In genomic region chr17:50195196-50195865, GRCh38 we compare ENCODE assay signal across 12 cellular contexts. TPM values are rescaled to one million over a fixed set of nuclear protein-coding genes. Genes with fewer than 3 reads are reported as not detected.
DNase-seq lines count a peak whose midpoint lies in the region; ATAC-seq, FAIRE-seq and TF ChIP-seq lines count a peak whose summit lies in the region.
"Had no signal": no experiment of that assay in that cellular context is flagged by ENCODE, and none has a peak within 500 bp of the region (broad histone marks: within the 10 kb centered on the region; RNA-seq: fewer than 3 reads in every experiment).

No MANE protein-coding gene starts in this region.

- H3K4me1 ChIP-seq in GM23338 (ENCODE audit: insufficient read depth) (no peaks in the 10 kb centered on the region), astrocyte (ENCODE audit: insufficient read depth, low read length) (peaks cover 71% of the 10 kb centered on the region), stomach smooth muscle (ENCODE audit: control insufficient read depth, insufficient read depth, low read length) (peaks cover 65% of the 10 kb centered on the region)

- no peaks in the 10 kb centered on the region for H3K36me3 ChIP-seq in GM23338 (ENCODE audit: insufficient read depth)
- H3K36me3 ChIP-seq in astrocyte (ENCODE audit: insufficient read depth, low read length) = peaks cover 78% of the 10 kb centered on the region
- peaks cover 76 to 86% of the 10 kb centered on the region in 2 donors for H3K36me3 ChIP-seq in stomach smooth muscle (ENCODE audit: control insufficient read depth in 2 of 2, insufficient read depth in 2 of 2, low read length in 2 of 2)
- H3K36me3 ChIP-seq in MG63 = peaks cover 95% of the 10 kb centered on the region

- H3K9me2 ChIP-seq in GM23338 (ENCODE audit: insufficient read depth) = no peaks in the 10 kb centered on the region

- FAIRE-seq in astrocyte (lab: Jason Lieb, UNC) = no peak

- peaks cover 17% of the 10 kb centered on the region; the same call in 2 of the 3 replicates for H3K36me3 Mint-ChIP-seq in GM23338 (ENCODE audit: low read depth)
- peaks cover 52% of the 10 kb centered on the region for H3K36me3 Mint-ChIP-seq in astrocyte (ENCODE audit: low read depth, unreplicated experiment)
- H3K36me3 Mint-ChIP-seq in activated T-helper 2 cell treated with anti-CD3 and anti-CD28 coated beads, Interferon-gamma antibody, Interleukin-2, Interleukin-4, amounts not matched to agents 10 μg/mL and 5 μg/mL and 100 μg/mL, durations not matched to agents 14 hours and 24 hours and 36 hours (ENCODE audit: low read depth) = no peaks in the 10 kb centered on the region
- H3K36me3 Mint-ChIP-seq: naive thymus-derived CD4-positive, alpha-beta T cell had no signal

- DNase-seq in GM23338 (ENCODE audit: low spot score) (no peak), astrocyte (ENCODE audit: low read depth) (peak; percentile 56), iris pigment epithelial cell (ENCODE audit: low read depth) (peak; percentile 49), NCI-H2081 (lab: John Stamatoyannopoulos, UW) (no peak), MG63 (no peak)
- DNase-seq in activated T-helper 2 cell treated with anti-CD3 and anti-CD28 coated beads, Interferon-gamma antibody, Interleukin-2, Interleukin-4, amounts not matched to agents 10 μg/mL and 5 μg/mL and 100 μg/mL, durations not matched to agents 14 hours and 24 hours and 36 hours (ENCODE audit: low spot score) = no peak
- DNase-seq: DMS79 treated with DMSO at 0.1 percent for 48 hours; effector CD4-positive, alpha-beta T cell; KBM-7; naive thymus-derived CD4-positive, alpha-beta T cell; stimulated activated CD4-positive, alpha-beta T cell treated with anti-CD3 and anti-CD28 coated beads, Interleukin-1b, Interleukin-23, amount 100 ng/mL, for 48 hours had no signal

- H3K9me3 Mint-ChIP-seq in GM23338 (no peaks in the 10 kb centered on the region), astrocyte (ENCODE audit: unreplicated experiment) (peaks cover 2% of the 10 kb centered on the region)
- H3K9me3 Mint-ChIP-seq in activated T-helper 2 cell treated with anti-CD3 and anti-CD28 coated beads, Interferon-gamma antibody, Interleukin-2, Interleukin-4, amounts not matched to agents 10 μg/mL and 5 μg/mL and 100 μg/mL, durations not matched to agents 14 hours and 24 hours and 36 hours = no peaks in the 10 kb centered on the region

- TF ChIP-seq CTCF in GM23338 (conservative IDR thresholded peaks at IDR 0.05; ENCODE audit: low read depth in 2 of 2) (peak; percentile 8 to 27; a peak in 2 of 4 replicates), astrocyte (IDR thresholded peaks at IDR 0.05; ENCODE audit: insufficient read depth, low read depth, low read length) (peak; percentile 24)

- ATAC-seq in GM23338 = no peak
- ATAC-seq: naive thymus-derived CD4-positive, alpha-beta T cell had no signal

- H3K27ac ChIP-seq in GM23338 (ENCODE audit: low read depth) (no peak overlapping the region), astrocyte (ENCODE audit: low read depth, low read length) (peak overlapping the region; percentile 98), stomach smooth muscle (ENCODE audit: low read length) (peak overlapping the region; percentile 98)

- H3K9me3 ChIP-seq in astrocyte (ENCODE audit: insufficient read depth, low read depth, low read length) = no peaks in the 10 kb centered on the region
- H3K9me3 ChIP-seq in stomach smooth muscle (ENCODE audit: control insufficient read depth in 2 of 2, low read length in 2 of 2) = no peaks in the 10 kb centered on the region
- no peaks in the 10 kb centered on the region for H3K9me3 ChIP-seq in MG63

- peaks cover 8% of the 10 kb centered on the region; the same call in 2 of the 3 replicates for H3K4me1 Mint-ChIP-seq in GM23338
- peaks cover 55% of the 10 kb centered on the region for H3K4me1 Mint-ChIP-seq in astrocyte (ENCODE audit: low read depth, unreplicated experiment)
- peaks cover 12% of the 10 kb centered on the region for H3K4me1 Mint-ChIP-seq in activated T-helper 2 cell treated with anti-CD3 and anti-CD28 coated beads, Interferon-gamma antibody, Interleukin-2, Interleukin-4, amounts not matched to agents 10 μg/mL and 5 μg/mL and 100 μg/mL, durations not matched to agents 14 hours and 24 hours and 36 hours (ENCODE audit: low read depth)

- H3K27ac Mint-ChIP-seq in GM23338 (no peak overlapping the region), astrocyte (ENCODE audit: unreplicated experiment) (peak overlapping the region; percentile 98)
- no peak overlapping the region for H3K27ac Mint-ChIP-seq in activated T-helper 2 cell treated with anti-CD3 and anti-CD28 coated beads, Interferon-gamma antibody, Interleukin-2, Interleukin-4, amounts not matched to agents 10 μg/mL and 5 μg/mL and 100 μg/mL, durations not matched to agents 14 hours and 24 hours and 36 hours
- H3K27ac Mint-ChIP-seq: naive thymus-derived CD4-positive, alpha-beta T cell had no signal

- no peaks in the 10 kb centered on the region for H3F3A ChIP-seq in GM23338 (replicated peaks; ENCODE audit: low read depth)

- H3K27me3 ChIP-seq in GM23338 (ENCODE audit: insufficient read depth) = no peaks in the 10 kb centered on the region
- H3K27me3 ChIP-seq in astrocyte (ENCODE audit: insufficient read depth, low read length) = no peaks in the 10 kb centered on the region
- no peaks in the 10 kb centered on the region for H3K27me3 ChIP-seq in stomach smooth muscle (ENCODE audit: control insufficient read depth in 1 of 2, insufficient read depth in 2 of 2, low read length in 2 of 2)
- H3K27me3 ChIP-seq in MG63 = no peaks in the 10 kb centered on the region

- H3K4me2 ChIP-seq in GM23338 (no peak overlapping the region), astrocyte (ENCODE audit: low read length) (peak overlapping the region; percentile 89)

- no peaks in the 10 kb centered on the region for H4K20me1 ChIP-seq in GM23338 (replicated peaks; ENCODE audit: insufficient read depth)
- H4K20me1 ChIP-seq in astrocyte (ENCODE audit: insufficient read depth, low read length) = peaks cover 99% of the 10 kb centered on the region

- no peaks in the 10 kb centered on the region for H3K79me2 ChIP-seq in GM23338 (replicated peaks; ENCODE audit: insufficient read depth)
- H3K79me2 ChIP-seq in astrocyte (ENCODE audit: insufficient read depth, low read length) = peaks cover 94% of the 10 kb centered on the region

- H3K4me3 Mint-ChIP-seq in GM23338 (no peak overlapping the region), astrocyte (ENCODE audit: unreplicated experiment) (peak overlapping the region; percentile 93)
- no peak overlapping the region for H3K4me3 Mint-ChIP-seq in activated T-helper 2 cell treated with anti-CD3 and anti-CD28 coated beads, Interferon-gamma antibody, Interleukin-2, Interleukin-4, amounts not matched to agents 10 μg/mL and 5 μg/mL and 100 μg/mL, durations not matched to agents 14 hours and 24 hours and 36 hours (ENCODE audit: low read depth)
- H3K4me3 Mint-ChIP-seq: naive thymus-derived CD4-positive, alpha-beta T cell had no signal

- H3K27me3 Mint-ChIP-seq in GM23338 (ENCODE audit: insufficient read depth, low read depth, poor library complexity) (peaks cover 4% of the 10 kb centered on the region), astrocyte (ENCODE audit: low read depth, unreplicated experiment) (no peaks in the 10 kb centered on the region)
- H3K27me3 Mint-ChIP-seq in activated T-helper 2 cell treated with anti-CD3 and anti-CD28 coated beads, Interferon-gamma antibody, Interleukin-2, Interleukin-4, amounts not matched to agents 10 μg/mL and 5 μg/mL and 100 μg/mL, durations not matched to agents 14 hours and 24 hours and 36 hours (ENCODE audit: low read depth) = peaks cover 6% of the 10 kb centered on the region

- peak overlapping the region; percentile 100 for H3K9ac ChIP-seq in astrocyte (ENCODE audit: low read length)
- H3K9ac ChIP-seq in stomach smooth muscle (ENCODE audit: low read length in 2 of 2) = no peak overlapping the region

- intact Hi-C loops in activated T-helper 2 cell treated with anti-CD3 and anti-CD28 coated beads, Interferon-gamma antibody, Interleukin-2, Interleukin-4, amounts not matched to agents 10 μg/mL and 5 μg/mL and 100 μg/mL, durations not matched to agents 14 hours and 24 hours and 36 hours (cut with micrococcal nuclease) = no loop called here

- H3K4me3 ChIP-seq in GM23338 (no peak overlapping the region), astrocyte (ENCODE audit: insufficient read depth, low read depth, low read length) (peak overlapping the region; percentile 17), stomach smooth muscle (ENCODE audit: low read length in 2 of 2) (no peak overlapping the region), MG63 (no peak overlapping the region)

- no peak overlapping the region for H2AFZ ChIP-seq in GM23338
- no peak overlapping the region for H2AFZ ChIP-seq in astrocyte (ENCODE audit: low read depth, low read length)

TF ChIP-seq in GM23338, 12 proteins besides CTCF, POLR2A, EP300 and RAD21 (continues in another document):
- no peak for TF ChIP-seq NANOG (IDR thresholded peaks at IDR 0.05; ENCODE audit: borderline replicate concordance)

RNA-seq across cellular contexts. Expression of gene COL1A1, which starts 6.1 kb away (rescaled TPM):
- total RNA-seq in GM23338 (2014; rRNA removed; shearing (Covaris generic)) = 27.9 and 34.3 TPM in 2 replicates
- polyA plus RNA-seq in GM23338 (2016; fragmentation: Nextera tagmentation; extraction: Ambion mirVana) = 21.2 and 22.4 TPM in 2 replicates
- 12,796 and 18,656 TPM in 2 replicates for total RNA-seq in astrocyte
- 13.9 and 15.5 TPM in 2 replicates for total RNA-seq in activated T-helper 2 cell treated with anti-CD3 and anti-CD28 coated beads, Interferon-gamma antibody, Interleukin-2, Interleukin-4, amounts not matched to agents 10 μg/mL and 5 μg/mL and 100 μg/mL, durations not matched to agents 14 hours and 24 hours and 36 hours
- total RNA-seq in MG63 (2014; rRNA removed; shearing (Covaris generic); ENCODE audit: low replicate concordance) = 261 and 431 TPM in 2 replicates
- polyA plus RNA-seq: naive thymus-derived CD4-positive, alpha-beta T cell had no signal

RNA-seq across cellular contexts. Expression of gene SGCA, which starts 29.5 kb away (rescaled TPM):
- not detected in 2 replicates for total RNA-seq in GM23338 (2014; rRNA removed; shearing (Covaris generic))
- polyA plus RNA-seq in GM23338 (2016; fragmentation: Nextera tagmentation; extraction: Ambion mirVana) = 0.19 TPM in 1 of 2 replicates, not detected in the other
- 0.32 TPM in 1 of 2 replicates, not detected in the other for total RNA-seq in astrocyte
- 0.41 and 0.48 TPM in 2 replicates for total RNA-seq in activated T-helper 2 cell treated with anti-CD3 and anti-CD28 coated beads, Interferon-gamma antibody, Interleukin-2, Interleukin-4, amounts not matched to agents 10 μg/mL and 5 μg/mL and 100 μg/mL, durations not matched to agents 14 hours and 24 hours and 36 hours
- 1.1 TPM in 1 of 2 replicates, not detected in the other for total RNA-seq in MG63 (2014; rRNA removed; shearing (Covaris generic); ENCODE audit: low replicate concordance)
- polyA plus RNA-seq: naive thymus-derived CD4-positive, alpha-beta T cell had no signal

RNA-seq across cellular contexts. Expression of gene PPP1R9B, which starts 44.9 kb away (rescaled TPM):
- 10.1 and 10.5 TPM in 2 replicates for total RNA-seq in GM23338 (2014; rRNA removed; shearing (Covaris generic))
- 1.9 and 2.1 TPM in 2 replicates for polyA plus RNA-seq in GM23338 (2016; fragmentation: Nextera tagmentation; extraction: Ambion mirVana)
- total RNA-seq in astrocyte = 73.6 and 75.9 TPM in 2 replicates
- total RNA-seq in activated T-helper 2 cell treated with anti-CD3 and anti-CD28 coated beads, Interferon-gamma antibody, Interleukin-2, Interleukin-4, amounts not matched to agents 10 μg/mL and 5 μg/mL and 100 μg/mL, durations not matched to agents 14 hours and 24 hours and 36 hours = 126 and 130 TPM in 2 replicates
- 56.1 and 68.2 TPM in 2 replicates for total RNA-seq in MG63 (2014; rRNA removed; shearing (Covaris generic); ENCODE audit: low replicate concordance)

Comparison
In these comparisons a context has a peak if more than half of its experiments do, and no peak if none do; other contexts are left out.
1. DNase-seq: peak in astrocyte (single experiment) and iris pigment epithelial cell (single experiment); none in GM23338 (single experiment), NCI-H2081 (0 of 2), activated T-helper 2 cell treated with anti-CD3 and anti-CD28 coated beads, Interferon-gamma antibody, Interleukin-2, Interleukin-4, amounts not matched to agents 10 μg/mL and 5 μg/mL and 100 μg/mL, durations not matched to agents 14 hours and 24 hours and 36 hours (single experiment) and MG63 (single experiment).
2. RNA of gene COL1A1, which starts 6.1 kb away (total RNA-seq): 12,796 to 18,656 TPM in astrocyte; 261 to 431 TPM in MG63, 27.9 to 34.3 TPM in GM23338 and 13.9 to 15.5 TPM in activated T-helper 2 cell treated with anti-CD3 and anti-CD28 coated beads, Interferon-gamma antibody, Interleukin-2, Interleukin-4, amounts not matched to agents 10 μg/mL and 5 μg/mL and 100 μg/mL, durations not matched to agents 14 hours and 24 hours and 36 hours; every median in the first group is over 10 times any median in the second.